ENCODE assay signal across 21 cellular contexts in the genomic region with DNA sequence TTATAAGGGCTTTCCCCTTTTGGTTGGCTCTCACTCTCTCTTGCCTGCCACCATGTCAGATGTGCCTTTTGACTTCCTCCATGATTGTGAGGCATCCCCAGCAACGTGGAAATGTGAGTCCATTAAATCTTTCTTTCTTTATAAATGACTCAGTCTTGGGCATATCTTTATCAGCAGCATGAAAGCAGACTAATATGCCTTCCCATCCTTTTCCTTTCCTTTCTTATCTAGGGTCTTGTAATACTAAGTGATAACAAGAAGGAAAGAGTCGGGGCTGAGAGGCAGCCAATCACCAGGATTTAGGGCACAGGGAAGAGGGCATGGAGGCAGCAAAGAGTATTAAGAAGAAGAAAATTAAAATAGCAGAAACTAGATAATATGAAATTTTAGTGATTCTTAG.
DNase-seq lines count a peak whose midpoint lies in the region; ATAC-seq, FAIRE-seq and TF ChIP-seq lines count a peak whose summit lies in the region.
"Had no signal": no experiment of that assay in that cellular context is flagged by ENCODE, and none has a peak within 500 bp of the region (broad histone marks: within the 10 kb centered on the region; RNA-seq: fewer than 3 reads in every experiment).

No MANE protein-coding gene starts in this region.

- H2AFZ ChIP-seq in endothelial cell of umbilical vein (ENCODE audit: low read depth, low read length), result no peak overlapping the region

- BruUV-seq in endothelial cell of umbilical vein (replicated peaks; lab: Mats Ljungman, UMichigan), result no TSS peak

- no peaks in the 10 kb centered on the region for H3K36me3 ChIP-seq in endothelial cell of umbilical vein (ENCODE audit: control insufficient read depth in 2 of 2, extremely low read depth in 1 of 2, insufficient read depth in 2 of 2, low read length in 2 of 2)
- H3K36me3 ChIP-seq: BLaER1 treated with 17β-estradiol and CSF1 and Interleukin-3, amounts not matched to agents 10 nM and 100 nM had no signal

- H3K4me1 Mint-ChIP-seq in mesothelial cell of epicardium, result peaks cover 6% of the 10 kb centered on the region
- H3K4me1 Mint-ChIP-seq: B cell had no signal

- POLR2A ChIA-PET in endothelial cell of umbilical vein (lab: Charles Lee), result no interaction called here

- no peak overlapping the region for H3K4me3 Mint-ChIP-seq in mesothelial cell of epicardium
- H3K4me3 Mint-ChIP-seq: B cell; CD4-positive, alpha-beta T cell; CD8-positive, alpha-beta T cell had no signal

- peak; percentile 32 for DNase-seq in NCI-H226
- DNase-seq in endothelial cell of umbilical vein (ENCODE audit: low read depth, low spot score), result no peak
- no peak for DNase-seq in mesothelial cell of epicardium (ENCODE audit: low spot score in 2 of 2, unreplicated experiment in 2 of 2)
- no peak for DNase-seq in activated CD4-positive, alpha-beta T cell treated with anti-CD3 and anti-CD28 coated beads for 48 hours
- DNase-seq: AML-193; Caco-2; Calu3; CD4-positive, alpha-beta T cell; CD8-positive, alpha-beta T cell; DMS79 treated with DMSO at 0.1 percent for 48 hours; GF-D8 had no signal

- no peak for TF ChIP-seq POLR2A in endothelial cell of umbilical vein (IDR thresholded peaks at IDR 0.05; ENCODE audit: low read depth, low read length)

- H3K9me3 ChIP-seq in endothelial cell of umbilical vein (replicated peaks; ENCODE audit: control insufficient read depth, insufficient read depth, low read length), result no peaks in the 10 kb centered on the region
- H3K9me3 ChIP-seq: A549, Caco-2 had no signal

- no peak overlapping the region for H3K27ac ChIP-seq in endothelial cell of umbilical vein (ENCODE audit: insufficient read depth, low read depth, low read length)
- H3K27ac ChIP-seq: 22Rv1; A549; BLaER1 treated with 17β-estradiol and CSF1 and Interleukin-3, amounts not matched to agents 10 nM and 100 nM; C4-2B had no signal

- H3K9me1 ChIP-seq in endothelial cell of umbilical vein (replicated peaks; ENCODE audit: control insufficient read depth, extremely low read depth, insufficient read depth, low read length), result no peaks in the 10 kb centered on the region

- dilution Hi-C loops in endothelial cell of umbilical vein (cut with MboI; ENCODE audit: extremely low pct_ligation_motif_present, low sequenced_read_pairs), result no loop called here

- no peaks in the 10 kb centered on the region for H3K79me2 ChIP-seq in endothelial cell of umbilical vein (ENCODE audit: control insufficient read depth, insufficient read depth, low read length)

- H3K4me3 ChIP-seq in endothelial cell of umbilical vein (replicated peaks in 1 of 3; ENCODE audit: insufficient read depth in 1 of 3, low read depth in 1 of 3, low read length in 3 of 3), result no peak overlapping the region
- H3K4me3 ChIP-seq: A549; BLaER1 treated with 17β-estradiol and CSF1 and Interleukin-3, amounts not matched to agents 10 nM and 100 nM had no signal

- CTCF ChIA-PET in endothelial cell of umbilical vein (lab: Charles Lee), result no interaction called here

- H3K36me3 Mint-ChIP-seq in mesothelial cell of epicardium, result no peaks in the 10 kb centered on the region
- H3K36me3 Mint-ChIP-seq: CD8-positive, alpha-beta T cell had no signal

- TF ChIP-seq CTCF in endothelial cell of umbilical vein (IDR thresholded peaks at IDR 0.05; ENCODE audit: extremely low read depth in 1 of 2, insufficient read depth in 1 of 2, low read depth in 1 of 2, low read length in 2 of 2) (no peak), mesothelial cell of epicardium (IDR thresholded peaks at IDR 0.05; ENCODE audit: unreplicated experiment) (no peak)

- ATAC-seq in HG02759 (IDR thresholded peaks at IDR 0.05; ENCODE audit: unreplicated experiment), result no peak
- ATAC-seq: A549; CD8-positive, alpha-beta T cell had no signal

- H3K4me1 ChIP-seq in endothelial cell of umbilical vein (ENCODE audit: control insufficient read depth, extremely low read depth, insufficient read depth, low read length), result peaks cover 14% of the 10 kb centered on the region
- H3K4me1 ChIP-seq: A549, Caco-2 had no signal

- peak overlapping the region; percentile 5 for H3K27ac Mint-ChIP-seq in mesothelial cell of epicardium
- H3K27ac Mint-ChIP-seq: B cell; CD4-positive, alpha-beta T cell; CD8-positive, alpha-beta T cell had no signal

- no peak overlapping the region for H3K9ac ChIP-seq in endothelial cell of umbilical vein (replicated peaks; ENCODE audit: extremely low read depth, insufficient read depth, low read length)
- H3K9ac ChIP-seq: BLaER1 treated with 17β-estradiol and CSF1 and Interleukin-3, amounts not matched to agents 10 nM and 100 nM had no signal

- H3K9me3 Mint-ChIP-seq in mesothelial cell of epicardium, result peaks cover 10% of the 10 kb centered on the region
- H3K9me3 Mint-ChIP-seq: CD4-positive, alpha-beta T cell; CD8-positive, alpha-beta T cell had no signal

- no peaks in the 10 kb centered on the region for H3K27me3 ChIP-seq in endothelial cell of umbilical vein (ENCODE audit: control insufficient read depth in 2 of 2, insufficient read depth in 2 of 2, low read length in 2 of 2)
- H3K27me3 ChIP-seq: BLaER1 treated with 17β-estradiol and CSF1 and Interleukin-3, amounts not matched to agents 10 nM and 100 nM had no signal

- no peaks in the 10 kb centered on the region for H3K27me3 Mint-ChIP-seq in mesothelial cell of epicardium (ENCODE audit: low read depth)
- H3K27me3 Mint-ChIP-seq: CD4-positive, alpha-beta T cell had no signal

- H4K20me1 ChIP-seq in endothelial cell of umbilical vein (replicated peaks; ENCODE audit: control insufficient read depth, extremely low read depth, insufficient read depth, low read length), result no peaks in the 10 kb centered on the region
- H4K20me1 ChIP-seq: BLaER1 treated with 17β-estradiol and CSF1 and Interleukin-3, amounts not matched to agents 10 nM and 100 nM had no signal

- H3K4me2 ChIP-seq in endothelial cell of umbilical vein (ENCODE audit: insufficient read depth, low read length), result no peak overlapping the region
- H3K4me2 ChIP-seq: A549; BLaER1 treated with 17β-estradiol and CSF1 and Interleukin-3, amounts not matched to agents 10 nM and 100 nM had no signal

- FAIRE-seq in endothelial cell of umbilical vein (lab: Jason Lieb, UNC), result no peak
- FAIRE-seq: A549, D721Med, G401.6, GM12891, GM19239 had no signal

- intact Hi-C loops in endothelial cell of umbilical vein (cut with micrococcal nuclease), result no loop called here

TF ChIP-seq in endothelial cell of umbilical vein, 7 proteins besides CTCF, POLR2A, EP300 and RAD21:
- TF ChIP-seq, protein P1, sequence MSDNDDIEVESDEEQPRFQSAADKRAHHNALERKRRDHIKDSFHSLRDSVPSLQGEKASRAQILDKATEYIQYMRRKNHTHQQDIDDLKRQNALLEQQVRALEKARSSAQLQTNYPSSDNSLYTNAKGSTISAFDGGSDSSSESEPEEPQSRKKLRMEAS (IDR thresholded peaks at IDR 0.05; ENCODE audit: insufficient read depth, insufficient read length), result no peak
- TF ChIP-seq GATA2 (IDR thresholded peaks at IDR 0.05; ENCODE audit: insufficient read depth, insufficient read length, low read depth, low read length), result peak; percentile 58
TF ChIP-seq in endothelial cell of umbilical vein: peak in this region for 1.
